ENCODE assay signal across 1 cellular context in genomic region chr1:116485071-116485735, GRCh38.
TF ChIP-seq lines count a peak whose summit lies in the region.

No MANE protein-coding gene starts in this region.

TF ChIP-seq in HepG2, 621 proteins besides CTCF, POLR2A, EP300 and RAD21 (continued from another document and continues in another):
- TF ChIP-seq MLX (CRISPR knock-in tag; IDR thresholded peaks at IDR 0.05) (peak; percentile 64; the same call in 1 of the 2 replicates), JDP2 (CRISPR knock-in tag; IDR thresholded peaks at IDR 0.05; ENCODE audit: borderline replicate concordance) (no peak), DNMT1 (CRISPR knock-in tag; IDR thresholded peaks at IDR 0.05) (no peak), SIX4 (CRISPR knock-in tag; IDR thresholded peaks at IDR 0.05) (no peak), ZNF784 (CRISPR knock-in tag; IDR thresholded peaks at IDR 0.05; ENCODE audit: borderline replicate concordance) (no peak; the same call in 1 of the 2 replicates), JUN (CRISPR knock-in tag; IDR thresholded peaks at IDR 0.05) (no peak), NBN (conservative IDR thresholded peaks at IDR 0.05) (no peak), ZBTB7A (CRISPR knock-in tag; IDR thresholded peaks at IDR 0.05) (no peak), ZSCAN5A (CRISPR knock-in tag; IDR thresholded peaks at IDR 0.05; ENCODE audit: borderline replicate concordance) (no peak), ZNF605 (CRISPR knock-in tag; IDR thresholded peaks at IDR 0.05) (peak; percentile 58), GMEB2 (CRISPR knock-in tag; IDR thresholded peaks at IDR 0.05; ENCODE audit: low read depth) (no peak), TBX3 (IDR thresholded peaks at IDR 0.05; ENCODE audit: borderline replicate concordance) (no peak), ZBTB44 (CRISPR knock-in tag; IDR thresholded peaks at IDR 0.05) (no peak), ZNF816 (CRISPR knock-in tag; IDR thresholded peaks at IDR 0.05; ENCODE audit: borderline replicate concordance) (no peak), NR3C1 (CRISPR knock-in tag; IDR thresholded peaks at IDR 0.05) (no peak), ETV6 (CRISPR knock-in tag; conservative IDR thresholded peaks at IDR 0.05) (no peak), ZBTB26 (CRISPR knock-in tag; IDR thresholded peaks at IDR 0.05; ENCODE audit: borderline replicate concordance) (no peak), ISX (CRISPR knock-in tag; conservative IDR thresholded peaks at IDR 0.05) (no peak), ESRRA (CRISPR knock-in tag; IDR thresholded peaks at IDR 0.05; ENCODE audit: low read depth) (peak; percentile 80), SNAPC2 (CRISPR knock-in tag; IDR thresholded peaks at IDR 0.05) (no peak), PITX1 (CRISPR knock-in tag; IDR thresholded peaks at IDR 0.05) (peak; percentile 51; the same call in 1 of the 2 replicates), GABPB1 (CRISPR knock-in tag; IDR thresholded peaks at IDR 0.05) (no peak; the same call in 1 of the 2 replicates), NCOA1 (CRISPR knock-in tag; IDR thresholded peaks at IDR 0.05) (no peak), SIN3B (IDR thresholded peaks at IDR 0.05; ENCODE audit: low read length) (no peak), ZNF501 (CRISPR knock-in tag; IDR thresholded peaks at IDR 0.05) (no peak), HHEX (CRISPR knock-in tag; IDR thresholded peaks at IDR 0.05) (peak; percentile 28; the same call in 1 of the 2 replicates), NRL (CRISPR knock-in tag; IDR thresholded peaks at IDR 0.05; ENCODE audit: borderline replicate concordance) (no peak), SOX13 (IDR thresholded peaks at IDR 0.05) (no peak), SOX13 (CRISPR knock-in tag; conservative IDR thresholded peaks at IDR 0.05 in 1 of 2, IDR thresholded peaks at IDR 0.05 in 1 of 2) (peak in 1 of 2 experiments; percentile 88; a peak in 2 of 4 replicates), YEATS4 (CRISPR knock-in tag; IDR thresholded peaks at IDR 0.05; ENCODE audit: borderline replicate concordance) (peak; percentile 46; the same call in 1 of the 2 replicates), RBM39 (IDR thresholded peaks at IDR 0.05; ENCODE audit: low read depth, low read length, poor library complexity, severe bottlenecking) (no peak), ZBTB37 (CRISPR knock-in tag; IDR thresholded peaks at IDR 0.05) (no peak), HNRNPH1 (optimal IDR thresholded peaks at IDR 0.05; ENCODE audit: low read depth, low read length) (no peak), ZNF460 (CRISPR knock-in tag; IDR thresholded peaks at IDR 0.05; ENCODE audit: borderline replicate concordance) (no peak), ZNF549 (CRISPR knock-in tag; IDR thresholded peaks at IDR 0.05) (no peak), ZFYVE20 (CRISPR knock-in tag; IDR thresholded peaks at IDR 0.05; ENCODE audit: borderline replicate concordance, low read depth) (no peak), ZNF781 (CRISPR knock-in tag; IDR thresholded peaks at IDR 0.05; ENCODE audit: borderline replicate concordance, not compliant biosample characterization) (peak; percentile 34), GABPA (IDR thresholded peaks at IDR 0.05; ENCODE audit: low read depth, low read length) (no peak), GABPA (CRISPR knock-in tag; IDR thresholded peaks at IDR 0.05; ENCODE audit: low read depth) (0 out of 2 replicates have a peak, but pooled peaks have one; percentile 11), ZFP37 (CRISPR knock-in tag; IDR thresholded peaks at IDR 0.05; ENCODE audit: borderline replicate concordance) (peak; percentile 52; the same call in 1 of the 2 replicates), ZNF883 (CRISPR knock-in tag; IDR thresholded peaks at IDR 0.05; ENCODE audit: not compliant biosample characterization) (no peak), SCMH1 (CRISPR knock-in tag; IDR thresholded peaks at IDR 0.05; ENCODE audit: borderline replicate concordance) (no peak), ZNF879 (CRISPR knock-in tag; IDR thresholded peaks at IDR 0.05) (no peak), ZNF788 (CRISPR knock-in tag; IDR thresholded peaks at IDR 0.05; ENCODE audit: borderline replicate concordance) (no peak; the same call in 1 of the 2 replicates)
- TF ChIP-seq, protein P1, sequence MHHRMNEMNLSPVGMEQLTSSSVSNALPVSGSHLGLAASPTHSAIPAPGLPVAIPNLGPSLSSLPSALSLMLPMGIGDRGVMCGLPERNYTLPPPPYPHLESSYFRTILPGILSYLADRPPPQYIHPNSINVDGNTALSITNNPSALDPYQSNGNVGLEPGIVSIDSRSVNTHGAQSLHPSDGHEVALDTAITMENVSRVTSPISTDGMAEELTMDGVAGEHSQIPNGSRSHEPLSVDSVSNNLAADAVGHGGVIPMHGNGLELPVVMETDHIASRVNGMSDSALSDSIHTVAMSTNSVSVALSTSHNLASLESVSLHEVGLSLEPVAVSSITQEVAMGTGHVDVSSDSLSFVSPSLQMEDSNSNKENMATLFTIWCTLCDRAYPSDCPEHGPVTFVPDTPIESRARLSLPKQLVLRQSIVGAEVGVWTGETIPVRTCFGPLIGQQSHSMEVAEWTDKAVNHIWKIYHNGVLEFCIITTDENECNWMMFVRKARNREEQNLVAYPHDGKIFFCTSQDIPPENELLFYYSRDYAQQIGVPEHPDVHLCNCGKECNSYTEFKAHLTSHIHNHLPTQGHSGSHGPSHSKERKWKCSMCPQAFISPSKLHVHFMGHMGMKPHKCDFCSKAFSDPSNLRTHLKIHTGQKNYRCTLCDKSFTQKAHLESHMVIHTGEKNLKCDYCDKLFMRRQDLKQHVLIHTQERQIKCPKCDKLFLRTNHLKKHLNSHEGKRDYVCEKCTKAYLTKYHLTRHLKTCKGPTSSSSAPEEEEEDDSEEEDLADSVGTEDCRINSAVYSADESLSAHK (CRISPR knock-in tag; IDR thresholded peaks at IDR 0.05; ENCODE audit: borderline replicate concordance): no peak
- TF ChIP-seq, protein P2, sequence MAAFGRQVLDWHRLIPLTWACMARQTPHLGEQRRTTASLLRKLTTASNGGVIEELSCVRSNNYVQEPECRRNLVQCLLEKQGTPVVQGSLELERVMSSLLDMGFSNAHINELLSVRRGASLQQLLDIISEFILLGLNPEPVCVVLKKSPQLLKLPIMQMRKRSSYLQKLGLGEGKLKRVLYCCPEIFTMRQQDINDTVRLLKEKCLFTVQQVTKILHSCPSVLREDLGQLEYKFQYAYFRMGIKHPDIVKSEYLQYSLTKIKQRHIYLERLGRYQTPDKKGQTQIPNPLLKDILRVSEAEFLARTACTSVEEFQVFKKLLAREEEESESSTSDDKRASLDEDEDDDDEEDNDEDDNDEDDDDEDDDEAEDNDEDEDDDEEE (CRISPR knock-in tag; IDR thresholded peaks at IDR 0.05): no peak
- TF ChIP-seq, protein P3, sequence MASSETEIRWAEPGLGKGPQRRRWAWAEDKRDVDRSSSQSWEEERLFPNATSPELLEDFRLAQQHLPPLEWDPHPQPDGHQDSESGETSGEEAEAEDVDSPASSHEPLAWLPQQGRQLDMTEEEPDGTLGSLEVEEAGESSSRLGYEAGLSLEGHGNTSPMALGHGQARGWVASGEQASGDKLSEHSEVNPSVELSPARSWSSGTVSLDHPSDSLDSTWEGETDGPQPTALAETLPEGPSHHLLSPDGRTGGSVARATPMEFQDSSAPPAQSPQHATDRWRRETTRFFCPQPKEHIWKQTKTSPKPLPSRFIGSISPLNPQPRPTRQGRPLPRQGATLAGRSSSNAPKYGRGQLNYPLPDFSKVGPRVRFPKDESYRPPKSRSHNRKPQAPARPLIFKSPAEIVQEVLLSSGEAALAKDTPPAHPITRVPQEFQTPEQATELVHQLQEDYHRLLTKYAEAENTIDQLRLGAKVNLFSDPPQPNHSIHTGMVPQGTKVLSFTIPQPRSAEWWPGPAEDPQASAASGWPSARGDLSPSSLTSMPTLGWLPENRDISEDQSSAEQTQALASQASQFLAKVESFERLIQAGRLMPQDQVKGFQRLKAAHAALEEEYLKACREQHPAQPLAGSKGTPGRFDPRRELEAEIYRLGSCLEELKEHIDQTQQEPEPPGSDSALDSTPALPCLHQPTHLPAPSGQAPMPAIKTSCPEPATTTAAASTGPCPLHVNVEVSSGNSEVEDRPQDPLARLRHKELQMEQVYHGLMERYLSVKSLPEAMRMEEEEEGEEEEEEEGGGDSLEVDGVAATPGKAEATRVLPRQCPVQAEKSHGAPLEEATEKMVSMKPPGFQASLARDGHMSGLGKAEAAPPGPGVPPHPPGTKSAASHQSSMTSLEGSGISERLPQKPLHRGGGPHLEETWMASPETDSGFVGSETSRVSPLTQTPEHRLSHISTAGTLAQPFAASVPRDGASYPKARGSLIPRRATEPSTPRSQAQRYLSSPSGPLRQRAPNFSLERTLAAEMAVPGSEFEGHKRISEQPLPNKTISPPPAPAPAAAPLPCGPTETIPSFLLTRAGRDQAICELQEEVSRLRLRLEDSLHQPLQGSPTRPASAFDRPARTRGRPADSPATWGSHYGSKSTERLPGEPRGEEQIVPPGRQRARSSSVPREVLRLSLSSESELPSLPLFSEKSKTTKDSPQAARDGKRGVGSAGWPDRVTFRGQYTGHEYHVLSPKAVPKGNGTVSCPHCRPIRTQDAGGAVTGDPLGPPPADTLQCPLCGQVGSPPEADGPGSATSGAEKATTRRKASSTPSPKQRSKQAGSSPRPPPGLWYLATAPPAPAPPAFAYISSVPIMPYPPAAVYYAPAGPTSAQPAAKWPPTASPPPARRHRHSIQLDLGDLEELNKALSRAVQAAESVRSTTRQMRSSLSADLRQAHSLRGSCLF (CRISPR knock-in tag; IDR thresholded peaks at IDR 0.05; ENCODE audit: borderline replicate concordance): no peak
